1 cellular context compared by ENCODE assay signal in genomic region chr2:142873850-142874287, GRCh38.
TF ChIP-seq lines count a peak whose summit lies in the region.

No MANE protein-coding gene starts in this region.

TF ChIP-seq in GM23338, 12 proteins besides CTCF, POLR2A, EP300 and RAD21 (continued from another document):
- TF ChIP-seq ZNF462 (CRISPR knock-in tag; IDR thresholded peaks at IDR 0.05) (no peak), ZNF114 (CRISPR knock-in tag; IDR thresholded peaks at IDR 0.05) (no peak), EZH2phosphoT487 (IDR thresholded peaks at IDR 0.05; ENCODE audit: unreplicated experiment) (no peak)
TF ChIP-seq in GM23338: peak in this region for 0.
